ENCODE assay signal across 10 cellular contexts in the genomic region with DNA sequence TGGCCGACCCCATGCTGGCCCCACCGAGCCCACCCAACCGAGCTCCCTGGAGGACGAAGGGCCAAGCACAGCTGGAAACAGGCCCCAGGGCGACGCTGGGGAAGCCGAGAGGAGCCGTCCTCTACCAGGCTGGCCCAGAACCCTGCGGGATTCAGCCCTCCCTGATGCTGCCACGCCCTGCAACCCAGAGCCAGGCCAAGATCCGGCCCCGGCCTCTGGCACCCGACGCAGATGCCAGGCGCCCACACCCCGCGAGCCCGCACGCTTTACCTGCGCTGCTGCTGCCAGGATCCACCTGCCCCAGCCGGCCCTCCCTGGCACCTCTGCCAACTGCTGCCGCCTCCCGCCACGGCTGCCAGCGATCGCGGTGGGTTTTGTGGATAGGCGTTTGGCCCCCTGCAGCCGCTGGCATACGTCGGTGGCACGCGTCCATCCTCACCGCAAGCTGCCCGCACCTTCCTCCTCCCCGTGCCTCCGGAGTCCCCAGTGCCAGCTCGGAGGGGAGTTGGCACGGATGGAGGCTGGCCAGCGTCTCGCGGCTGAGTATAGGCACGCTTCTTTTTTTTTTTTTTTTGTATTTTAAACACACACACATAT. TPM values are rescaled to one million over a fixed set of nuclear protein-coding genes. Genes with fewer than 3 reads are reported as not detected.
DNase-seq lines count a peak whose midpoint lies in the region; ATAC-seq and TF ChIP-seq lines count a peak whose summit lies in the region.
"Had no signal": no experiment of that assay in that cellular context is flagged by ENCODE, and none has a peak within 500 bp of the region (broad histone marks: within the 10 kb centered on the region; RNA-seq: fewer than 3 reads in every experiment).

No MANE protein-coding gene starts in this region.

- peak in 1 of 2 donors; percentile 20 for ATAC-seq in naive thymus-derived CD8-positive, alpha-beta T cell

- H3K4me3 ChIP-seq in astrocyte of the cerebellum (ENCODE audit: low read depth, low read length), result peak overlapping the region; percentile 23

- POLR2A ChIA-PET in naive thymus-derived CD8-positive, alpha-beta T cell (lab: Charles Lee), result interaction anchor here (0.7 kb wide), 1 partner anchor 42 kb away, joined by 4 read pairs; no protein-coding TSS in a partner anchor

- H3K4me3 Mint-ChIP-seq in naive thymus-derived CD8-positive, alpha-beta T cell, result peak overlapping the region; percentile 73 to 90 (median 86)
- H3K4me3 Mint-ChIP-seq: nephron progenitor cell had no signal

- TF ChIP-seq CTCF in astrocyte of the cerebellum (IDR thresholded peaks at IDR 0.05; ENCODE audit: low read depth, low read length, missing control alignments), result no peak

- no peaks in the 10 kb centered on the region for H3K36me3 Mint-ChIP-seq in naive thymus-derived CD8-positive, alpha-beta T cell

- peak overlapping the region in 5 of 10 donors; percentile 76 to 97 (median 82) for H3K27ac Mint-ChIP-seq in naive thymus-derived CD8-positive, alpha-beta T cell
- H3K27ac Mint-ChIP-seq: nephron progenitor cell had no signal

- DNase-seq in DMS53 (lab: John Stamatoyannopoulos, UW) (peak; percentile 48), DMS53 treated with DMSO at 0.1 percent for 48 hours (lab: John Stamatoyannopoulos, UW; ENCODE audit: unreplicated experiment) (no peak), HPDE6-E6E7 (ENCODE audit: extremely low spot score) (peak; percentile 48), astrocyte of the cerebellum (ENCODE audit: low read depth) (no peak), GM03348 (ENCODE audit: low spot score) (no peak), Ammon's horn (ENCODE audit: low spot score) (no peak), NCI-H510A (lab: John Stamatoyannopoulos, UW) (no peak)
- no peak for DNase-seq in naive thymus-derived CD8-positive, alpha-beta T cell
- DNase-seq: NCI-H2107 had no signal

- H3K9me3 Mint-ChIP-seq in naive thymus-derived CD8-positive, alpha-beta T cell, result no peaks in the 10 kb centered on the region
- H3K9me3 Mint-ChIP-seq: nephron progenitor cell had no signal

- H3K27me3 Mint-ChIP-seq in naive thymus-derived CD8-positive, alpha-beta T cell, result peaks cover 0 to 3% (median 0%) of the 10 kb centered on the region in 5 donors

- in situ Hi-C loops in astrocyte of the cerebellum (cut with HindIII; ENCODE audit: low sequenced_read_pairs), result no loop called here

- H3K4me1 Mint-ChIP-seq in naive thymus-derived CD8-positive, alpha-beta T cell, result peaks cover 0 to 4% (median 3%) of the 10 kb centered on the region in 4 donors

RNA-seq across cellular contexts. Expression of a gene that starts 41.4 kb away (rescaled TPM):
- 10 to 100 TPM; 61.5 to 64.4 TPM for total RNA-seq in naive thymus-derived CD8-positive, alpha-beta T cell
- polyA plus RNA-seq in naive thymus-derived CD8-positive, alpha-beta T cell, result 10 to 100 TPM; 21.3 to 44.7 (median 22.9) TPM

Comparison
In these comparisons a context has a peak if more than half of its experiments do, and no peak if none do; other contexts are left out.
1. DNase-seq: peak in DMS53 (single experiment) and HPDE6-E6E7 (single experiment); none in DMS53 treated with DMSO at 0.1 percent for 48 hours (single experiment), astrocyte of the cerebellum (single experiment), naive thymus-derived CD8-positive, alpha-beta T cell (0 of 10), GM03348 (single experiment), Ammon's horn (single experiment) and NCI-H510A (single experiment).